In genomic region chr21:26797878-26798456, GRCh38 we compare ENCODE assay signal across 20 cellular contexts. TPM values are rescaled to one million over a fixed set of nuclear protein-coding genes. Genes with fewer than 3 reads are reported as not detected.
DNase-seq lines count a peak whose midpoint lies in the region; ATAC-seq, FAIRE-seq and TF ChIP-seq lines count a peak whose summit lies in the region.
"Had no signal": no experiment of that assay in that cellular context is flagged by ENCODE, and none has a peak within 500 bp of the region (broad histone marks: within the 10 kb centered on the region; RNA-seq: fewer than 3 reads in every experiment).

No MANE protein-coding gene starts in this region.

- TF ChIP-seq CTCF in D721Med (IDR thresholded peaks at IDR 0.05; ENCODE audit: insufficient read depth, missing control alignments) = no peak

- H3K27me3 ChIP-seq in mesenchymal stem cell (ENCODE audit: control insufficient read depth in 1 of 2, insufficient read depth in 1 of 2, low read length in 2 of 2) (no peaks in the 10 kb centered on the region), trophoblast cell (ENCODE audit: insufficient read depth, low read length) (no peaks in the 10 kb centered on the region)
- H3K27me3 ChIP-seq: BE2C had no signal

- H3K14ac ChIP-seq in mesenchymal stem cell (ENCODE audit: low read length in 2 of 2) = no peak overlapping the region
- H3K14ac ChIP-seq in trophoblast cell (ENCODE audit: low read length) = peak overlapping the region; percentile 31

- H3K9ac ChIP-seq in mesenchymal stem cell (ENCODE audit: low read length) (no peak overlapping the region), trophoblast cell (ENCODE audit: low read length) (no peak overlapping the region)

- H2BK5ac ChIP-seq in mesenchymal stem cell (ENCODE audit: low read depth, low read length, poor library complexity, severe bottlenecking) (no peak overlapping the region), trophoblast cell (ENCODE audit: low read depth, low read length, poor library complexity) (no peak overlapping the region)

- H3K4me3 ChIP-seq in mesenchymal stem cell (ENCODE audit: insufficient read depth in 1 of 2, low read depth in 1 of 2, low read length in 2 of 2) (no peak overlapping the region), trophoblast cell (ENCODE audit: low read depth, low read length) (no peak overlapping the region)

- H4K8ac ChIP-seq in mesenchymal stem cell (ENCODE audit: low read length) (no peak overlapping the region), trophoblast cell (ENCODE audit: low read depth, low read length) (no peak overlapping the region)

- no peak overlapping the region for H4K12ac ChIP-seq in trophoblast cell (ENCODE audit: low read depth, low read length)

- no peak for ATAC-seq in HG02623 (IDR thresholded peaks at IDR 0.05; ENCODE audit: unreplicated experiment)
- ATAC-seq: HCT116 had no signal

- H3K36me3 ChIP-seq in KOPT-K1 (ENCODE audit: insufficient read depth, low read length) (no peaks in the 10 kb centered on the region), mesenchymal stem cell (ENCODE audit: control insufficient read depth in 1 of 2, insufficient read depth in 2 of 2, low read depth in 1 of 2, low read length in 2 of 2) (no peaks in the 10 kb centered on the region), trophoblast cell (ENCODE audit: control insufficient read depth in 1 of 2, insufficient read depth in 2 of 2, low read length in 2 of 2) (no peaks in the 10 kb centered on the region)
- H3K36me3 ChIP-seq: BE2C had no signal

- H3K23ac ChIP-seq in mesenchymal stem cell (ENCODE audit: low read length in 2 of 2) (no peak overlapping the region), trophoblast cell (ENCODE audit: low read length) (no peak overlapping the region)

- FAIRE-seq in HTR-8/SVneo (lab: Jason Lieb, UNC) (peak; percentile 9), D721Med (lab: Jason Lieb, UNC) (no peak)
- FAIRE-seq: A204.1 had no signal

- DNase-seq in HTR-8/SVneo (ENCODE audit: insufficient read length, low spot score) = no peak
- DNase-seq in mesenchymal stem cell = no peak
- DNase-seq in trophoblast cell = no peak
- DNase-seq in NCI-H128 (lab: John Stamatoyannopoulos, UW; ENCODE audit: unreplicated experiment) = no peak
- DNase-seq in D721Med (ENCODE audit: insufficient read length, low spot score) = no peak
- DNase-seq in stimulated activated CD4-positive, alpha-beta T cell treated with anti-CD3 and anti-CD28 coated beads, Interleukin-1b, Interleukin-23, amount 100 ng/mL, for 48 hours = no peak
- DNase-seq: ACHN; BE2C; C1 segment of cervical spinal cord; CD4-positive, CD25-positive, alpha-beta regulatory T cell; CD8-positive, alpha-beta memory T cell; COR-L47; GDM1; GOT3; H7; KBM-7 had no signal

- H2BK12ac ChIP-seq in mesenchymal stem cell (ENCODE audit: low read length in 2 of 2) (peak overlapping the region in 1 of 2 experiments; percentile 33), trophoblast cell (ENCODE audit: low read length) (no peak overlapping the region)

- 95% methylated on average over 7 of the region's 10 CpGs for WGBS in mesenchymal stem cell
- WGBS in trophoblast cell (ENCODE audit: extremely low coverage, insufficient coverage, insufficient read length) = no CpG with 5 or more reads among the region's 10 CpGs

- no peak overlapping the region for H2BK15ac ChIP-seq in mesenchymal stem cell (ENCODE audit: low read depth, poor library complexity, severe bottlenecking)

- no peak overlapping the region for H2AFZ ChIP-seq in mesenchymal stem cell (ENCODE audit: low read depth, low read length)
- H2AFZ ChIP-seq in trophoblast cell (ENCODE audit: insufficient read depth, low read length, poor library complexity) = no peak overlapping the region

- H3K18ac ChIP-seq in mesenchymal stem cell (ENCODE audit: low read depth in 1 of 2, low read length in 2 of 2) (peak overlapping the region in 1 of 2 experiments; percentile 61), trophoblast cell (ENCODE audit: low read length) (no peak overlapping the region)

- no peak overlapping the region for H2BK120ac ChIP-seq in mesenchymal stem cell (ENCODE audit: low read depth, low read length)
- H2BK120ac ChIP-seq in trophoblast cell (ENCODE audit: insufficient read depth, low read length, poor library complexity) = no peak overlapping the region

- peak overlapping the region in 1 of 2 experiments; percentile 47 for H3K4ac ChIP-seq in mesenchymal stem cell (ENCODE audit: low read depth in 1 of 2, low read length in 2 of 2)
- no peak overlapping the region for H3K4ac ChIP-seq in trophoblast cell (ENCODE audit: low read depth, low read length)

- H3K27ac ChIP-seq in KOPT-K1 (ENCODE audit: low read depth, low read length, poor library complexity, severe bottlenecking) (peak overlapping the region; percentile 90), mesenchymal stem cell (ENCODE audit: low read length, poor library complexity, severe bottlenecking) (no peak overlapping the region), trophoblast cell (ENCODE audit: low read depth, low read length) (no peak overlapping the region)

- no peak overlapping the region for H2AK5ac ChIP-seq in mesenchymal stem cell (ENCODE audit: low read length, severe bottlenecking)
- H2AK5ac ChIP-seq in trophoblast cell (ENCODE audit: low read length) = no peak overlapping the region

- H4K91ac ChIP-seq in mesenchymal stem cell (ENCODE audit: low read length) (peak overlapping the region; percentile 31), trophoblast cell (ENCODE audit: low read depth, low read length) (no peak overlapping the region)

- no peaks in the 10 kb centered on the region for H3K79me2 ChIP-seq in trophoblast cell (ENCODE audit: control insufficient read depth, insufficient read depth, low read length, poor library complexity)

- H3K79me1 ChIP-seq in mesenchymal stem cell (replicated peaks; ENCODE audit: low read length, poor library complexity, severe bottlenecking) (no peaks in the 10 kb centered on the region), trophoblast cell (ENCODE audit: low read length) (no peaks in the 10 kb centered on the region)

- H3K9me3 ChIP-seq in KOPT-K1 (ENCODE audit: insufficient read depth, low read length, poor library complexity, severe bottlenecking) (peaks cover 8% of the 10 kb centered on the region), mesenchymal stem cell (ENCODE audit: control insufficient read depth, low read length) (no peaks in the 10 kb centered on the region), trophoblast cell (ENCODE audit: insufficient read depth, low read depth, low read length) (no peaks in the 10 kb centered on the region)
- H3K9me3 ChIP-seq: BE2C had no signal

- H3K4me2 ChIP-seq in mesenchymal stem cell (ENCODE audit: low read length, poor library complexity, severe bottlenecking) (no peak overlapping the region), trophoblast cell (ENCODE audit: low read length) (no peak overlapping the region)

- H3K4me1 ChIP-seq in mesenchymal stem cell (ENCODE audit: control insufficient read depth, insufficient read depth, low read depth, low read length) = peaks cover 2% of the 10 kb centered on the region
- no peaks in the 10 kb centered on the region for H3K4me1 ChIP-seq in trophoblast cell (ENCODE audit: control insufficient read depth in 1 of 2, insufficient read depth in 2 of 2, low read length in 2 of 2)
- H3K4me1 ChIP-seq: BE2C had no signal

RNA-seq across cellular contexts. Expression of gene ADAMTS1, which starts 47.2 kb away (rescaled TPM):
- polyA plus RNA-seq in mesenchymal stem cell (2013, experiment 1 of 2) = 75.4 TPM
- polyA plus RNA-seq in mesenchymal stem cell (2013, experiment 2 of 2) = 67.0 TPM
- polyA plus RNA-seq in trophoblast cell (2013) = 189 and 201 TPM in 2 replicates
